ENCODE assay signal across 28 cellular contexts in the genomic region with DNA sequence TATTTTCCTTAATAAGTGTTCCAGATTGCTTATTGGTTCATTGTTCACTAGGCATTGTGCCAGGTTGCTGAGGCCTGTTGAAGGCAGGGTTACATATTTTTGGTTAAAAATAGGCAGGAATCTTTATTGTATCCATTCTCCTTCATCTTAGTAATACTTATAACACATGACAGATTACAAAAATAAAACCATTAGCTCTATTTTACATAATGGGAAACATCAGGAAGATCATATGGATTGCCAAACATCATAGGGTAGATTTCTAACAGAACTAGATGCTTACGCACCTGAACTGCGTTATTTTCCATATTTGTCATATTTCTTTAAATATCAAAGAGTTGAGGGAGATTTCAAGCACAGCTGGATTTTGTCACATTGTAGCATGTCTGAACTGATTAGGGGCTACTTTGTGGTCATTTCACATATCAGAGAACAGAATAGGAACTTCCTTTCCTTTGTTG.
DNase-seq lines count a peak whose midpoint lies in the region; ATAC-seq and TF ChIP-seq lines count a peak whose summit lies in the region.
"Had no signal": no experiment of that assay in that cellular context is flagged by ENCODE, and none has a peak within 500 bp of the region (broad histone marks: within the 10 kb centered on the region; RNA-seq: fewer than 3 reads in every experiment).

No MANE protein-coding gene starts in this region.

- CTCF ChIA-PET in PC-3 (lab: Charles Lee), result no interaction called here
- CTCF ChIA-PET in CD8-positive, alpha-beta memory T cell (lab: Charles Lee), result no interaction called here

- H4K20me1 ChIP-seq in PC-3 (ENCODE audit: low read length), result no peaks in the 10 kb centered on the region

- no peaks in the 10 kb centered on the region for H3F3A ChIP-seq in PC-3 (ENCODE audit: low read length, unreplicated experiment)

- DNase-seq in ELR (ENCODE audit: low read depth), result peak; percentile 25
- DNase-seq in PC-3, result no peak
- peak; percentile 50 for DNase-seq in choroid plexus epithelial cell (ENCODE audit: low read depth)
- DNase-seq in iris pigment epithelial cell (ENCODE audit: low read depth), result peak; percentile 51
- no peak for DNase-seq in CD8-positive, alpha-beta memory T cell
- DNase-seq in G401 (ENCODE audit: low spot score), result no peak
- DNase-seq in HT-29 (ENCODE audit: low spot score), result no peak
- DNase-seq: activated CD4-positive, alpha-beta memory T cell treated with anti-CD3 and anti-CD28 coated beads, Interleukin-2, amount 10 ng/mL, durations not matched to agents 7 days and 5 days; activated CD4-positive, CD25-positive, alpha-beta regulatory T cell treated with anti-CD3 and anti-CD28 coated beads, Interleukin-2, amount 50 U/mL, for 72 hours; activated effector memory CD4-positive, alpha-beta T cell treated with anti-CD3 and anti-CD28 coated beads, Interleukin-2, amount 50 U/mL, for 16 hours; CD4-positive, alpha-beta memory T cell; colonic mucosa; DMS79; effector memory CD8-positive, alpha-beta T cell; esophagus squamous epithelium; H7; heart right ventricle; left cardiac atrium; NCI-H1092; NCI-H187; NCI-H345; SHP77 treated with DMSO at 0.1 percent for 48 hours; sigmoid colon; T-cell had no signal

- H3K36me3 ChIP-seq in PC-3 (ENCODE audit: low read depth, low read length), result no peaks in the 10 kb centered on the region
- no peaks in the 10 kb centered on the region for H3K36me3 ChIP-seq in CD8-positive, alpha-beta memory T cell (ENCODE audit: insufficient read depth, low read length)
- H3K36me3 ChIP-seq: colonic mucosa, esophagus squamous epithelium, heart right ventricle, prostate gland, sigmoid colon had no signal

- H3K27me3 Mint-ChIP-seq in CD8-positive, alpha-beta memory T cell, result no peaks in the 10 kb centered on the region
- H3K27me3 Mint-ChIP-seq: activated CD4-positive, alpha-beta memory T cell treated with anti-CD3 and anti-CD28 coated beads, Interleukin-2, amount 10 ng/mL, durations not matched to agents 7 days and 5 days; CD4-positive, alpha-beta memory T cell; effector memory CD8-positive, alpha-beta T cell; T-cell had no signal

- H3K9me3 ChIP-seq in PC-3 (ENCODE audit: low read length), result 0 out of 2 replicates have a peak, but pooled peaks cover 6% of the 10 kb centered on the region
- H3K9me3 ChIP-seq in CD8-positive, alpha-beta memory T cell (ENCODE audit: low read length), result no peaks in the 10 kb centered on the region
- H3K9me3 ChIP-seq: colonic mucosa, esophagus squamous epithelium, prostate gland, sigmoid colon had no signal

- in situ Hi-C loops in G401 (cut with HindIII; ENCODE audit: low sequenced_read_pairs), result no loop called here

- POLR2A ChIA-PET in PC-3 (lab: Charles Lee; ENCODE audit: unreplicated experiment), result no interaction called here
- POLR2A ChIA-PET in CD8-positive, alpha-beta memory T cell (lab: Charles Lee), result no interaction called here

- no peaks in the 10 kb centered on the region for H3K27me3 ChIP-seq in PC-3 (ENCODE audit: low read length)
- H3K27me3 ChIP-seq in CD8-positive, alpha-beta memory T cell (ENCODE audit: insufficient read depth, low read length, poor library complexity, severe bottlenecking), result no peaks in the 10 kb centered on the region
- H3K27me3 ChIP-seq: colonic mucosa, esophagus squamous epithelium, heart right ventricle, sigmoid colon had no signal

- BruUV-seq in PC-3 (replicated peaks; lab: Mats Ljungman, UMichigan), result no TSS peak

- no peak overlapping the region for H2AFZ ChIP-seq in PC-3 (ENCODE audit: low read length)

- H3K27ac ChIP-seq in PC-3 (ENCODE audit: low read length), result 0 out of 2 replicates have a peak overlapping the region, but pooled peaks have one; percentile 17
- no peak overlapping the region for H3K27ac ChIP-seq in CD8-positive, alpha-beta memory T cell (ENCODE audit: low read depth, low read length)
- H3K27ac ChIP-seq: colonic mucosa, esophagus squamous epithelium, heart right ventricle, prostate gland, sigmoid colon had no signal

- H3K4me1 ChIP-seq in PC-3 (ENCODE audit: insufficient read depth, low read length), result no peaks in the 10 kb centered on the region
- H3K4me1 ChIP-seq in CD8-positive, alpha-beta memory T cell (ENCODE audit: insufficient read depth, low read length), result no peaks in the 10 kb centered on the region
- H3K4me1 ChIP-seq: colonic mucosa, esophagus squamous epithelium, prostate gland, sigmoid colon had no signal

- H3K9ac ChIP-seq in PC-3 (ENCODE audit: low read length), result no peak overlapping the region

- H3K36me3 Mint-ChIP-seq in CD8-positive, alpha-beta memory T cell, result peaks cover 0 to 4% (median 0%) of the 10 kb centered on the region in 3 donors
- H3K36me3 Mint-ChIP-seq: brain; CD4-positive, alpha-beta memory T cell; T-cell had no signal

- H3K4me1 Mint-ChIP-seq in CD8-positive, alpha-beta memory T cell, result no peaks in the 10 kb centered on the region
- H3K4me1 Mint-ChIP-seq: activated CD4-positive, alpha-beta memory T cell treated with anti-CD3 and anti-CD28 coated beads, Interleukin-2, amount 10 ng/mL, durations not matched to agents 7 days and 5 days; CD4-positive, alpha-beta memory T cell; T-cell had no signal

- H3K4me3 ChIP-seq in PC-3 (ENCODE audit: low read length), result no peak overlapping the region
- no peak overlapping the region for H3K4me3 ChIP-seq in choroid plexus epithelial cell (ENCODE audit: low read depth, low read length)
- no peak overlapping the region for H3K4me3 ChIP-seq in CD8-positive, alpha-beta memory T cell (ENCODE audit: low read length)
- H3K4me3 ChIP-seq: colonic mucosa, esophagus squamous epithelium, GM12878, heart right ventricle, prostate gland, sigmoid colon had no signal

- no peak for ATAC-seq in PC-3
- ATAC-seq in GM21786 (IDR thresholded peaks at IDR 0.05; ENCODE audit: unreplicated experiment), result no peak
- ATAC-seq: effector memory CD8-positive, alpha-beta T cell; GM12878; heart right ventricle; left cardiac atrium; T-cell had no signal

- no peaks in the 10 kb centered on the region for H3K9me2 ChIP-seq in PC-3 (replicated peaks; ENCODE audit: low read length)

- TF ChIP-seq CTCF in PC-3 (conservative IDR thresholded peaks at IDR 0.05; ENCODE audit: low read depth, low read length) (no peak), choroid plexus epithelial cell (conservative IDR thresholded peaks at IDR 0.05; ENCODE audit: low read depth, low read length) (no peak)

- intact Hi-C loops in PC-3 (cut with micrococcal nuclease), result no loop called here

- no peaks in the 10 kb centered on the region for H3K79me2 ChIP-seq in PC-3 (ENCODE audit: low read length)

- peaks cover 18 to 42% (median 26%) of the 10 kb centered on the region in 5 donors for H3K9me3 Mint-ChIP-seq in CD8-positive, alpha-beta memory T cell
- H3K9me3 Mint-ChIP-seq: brain had no signal

- no peak overlapping the region for H3K27ac Mint-ChIP-seq in CD8-positive, alpha-beta memory T cell
- H3K27ac Mint-ChIP-seq: activated CD4-positive, alpha-beta memory T cell treated with anti-CD3 and anti-CD28 coated beads, Interleukin-2, amount 10 ng/mL, durations not matched to agents 7 days and 5 days; CD4-positive, alpha-beta memory T cell; effector memory CD8-positive, alpha-beta T cell; T-cell had no signal

- H3K4me2 ChIP-seq in PC-3 (ENCODE audit: low read length), result no peak overlapping the region

- no peak overlapping the region for H3K4me3 Mint-ChIP-seq in CD8-positive, alpha-beta memory T cell
- H3K4me3 Mint-ChIP-seq: activated CD4-positive, alpha-beta memory T cell treated with anti-CD3 and anti-CD28 coated beads, Interleukin-2, amount 10 ng/mL, durations not matched to agents 7 days and 5 days; brain; CD4-positive, alpha-beta memory T cell; effector memory CD8-positive, alpha-beta T cell; T-cell had no signal

Comparison
In these comparisons a context has a peak if more than half of its experiments do, and no peak if none do; other contexts are left out.
1. DNase-seq: peak in ELR (single experiment), choroid plexus epithelial cell (single experiment) and iris pigment epithelial cell (single experiment); none in PC-3 (single experiment), CD8-positive, alpha-beta memory T cell (0 of 5), G401 (single experiment) and HT-29 (single experiment).